In genomic region chr15:58770857-58771620, GRCh38 we compare ENCODE assay signal across 8 cellular contexts.
DNase-seq lines count a peak whose midpoint lies in the region; ATAC-seq and TF ChIP-seq lines count a peak whose summit lies in the region.

TSS of gene MINDY2 (plus strand) at chr15:58771302. CDS start at chr15:58771396, 94 bp downstream.

- H3K9ac ChIP-seq in MM.1S (ENCODE audit: low read length) = peak within 1 kb of the TSS; percentile 78

- H3K27me3 Mint-ChIP-seq in nephron progenitor cell (ENCODE audit: low read depth, poor library complexity) = no peaks in the 10 kb centered on the region
- no peaks in the 10 kb centered on the region for H3K27me3 Mint-ChIP-seq in stimulated activated naive CD8-positive, alpha-beta T cell treated with anti-CD3 and anti-CD28 coated beads, Interleukin-15, amount 100 ng/mL, for 72 hours

- H3K36me3 Mint-ChIP-seq in nephron progenitor cell (ENCODE audit: low read depth) = peaks cover 6% of the 10 kb centered on the region

- H3K36me3 ChIP-seq in HAP-1 (replicated peaks) (no peaks in the 10 kb centered on the region), MM.1S (replicated peaks; ENCODE audit: insufficient read depth, low read length) (no peaks in the 10 kb centered on the region)

- H3K79me2 ChIP-seq in MM.1S (ENCODE audit: low read length) = peaks cover 46% of the 10 kb centered on the region

- DNase-seq in GDM1 (lab: John Stamatoyannopoulos, UW) (peak; percentile 98), HAP-1 (ENCODE audit: low spot score in 2 of 2) (peak; percentile 94 to 98), MM.1S (peak; percentile 99), SIG-M5 (lab: John Stamatoyannopoulos, UW) (peak; percentile 90), activated gamma-delta T cell (lab: John Stamatoyannopoulos, UW) (peak; percentile 93), fibroblast of the conjunctiva (ENCODE audit: low read depth) (peak; percentile 97), nephron progenitor cell (peak; percentile 96)
- DNase-seq in stimulated activated naive CD8-positive, alpha-beta T cell treated with anti-CD3 and anti-CD28 coated beads, Interleukin-15, amount 100 ng/mL, for 72 hours = peak; percentile 93 to 96

- peaks cover 21% of the 10 kb centered on the region for H3K4me1 Mint-ChIP-seq in nephron progenitor cell
- peaks cover 7% of the 10 kb centered on the region for H3K4me1 Mint-ChIP-seq in stimulated activated naive CD8-positive, alpha-beta T cell treated with anti-CD3 and anti-CD28 coated beads, Interleukin-15, amount 100 ng/mL, for 72 hours

- H3K27ac ChIP-seq in MM.1S (ENCODE audit: low read length) = peak within 1 kb of the TSS; percentile 71; the same call in 1 of the 2 replicates

- H3K4me3 Mint-ChIP-seq in nephron progenitor cell = no peak within 1 kb of the TSS
- peak within 1 kb of the TSS in 1 of 2 donors; percentile 99 for H3K4me3 Mint-ChIP-seq in stimulated activated naive CD8-positive, alpha-beta T cell treated with anti-CD3 and anti-CD28 coated beads, Interleukin-15, amount 100 ng/mL, for 72 hours

- peak within 1 kb of the TSS; percentile 99 for H3K27ac Mint-ChIP-seq in nephron progenitor cell
- peak within 1 kb of the TSS; percentile 93 to 96 for H3K27ac Mint-ChIP-seq in stimulated activated naive CD8-positive, alpha-beta T cell treated with anti-CD3 and anti-CD28 coated beads, Interleukin-15, amount 100 ng/mL, for 72 hours

- TF ChIP-seq CTCF in MM.1S (IDR thresholded peaks at IDR 0.05; ENCODE audit: low read length) (peak; percentile 39), nephron progenitor cell (IDR thresholded peaks at IDR 0.05) (peak; percentile 17)

- H3K27me3 ChIP-seq in HAP-1 (ENCODE audit: low read depth) (no peaks in the 10 kb centered on the region), MM.1S (replicated peaks; ENCODE audit: insufficient read depth, low read length) (no peaks in the 10 kb centered on the region)

- peak; percentile 98 for ATAC-seq in stimulated activated naive CD8-positive, alpha-beta T cell treated with anti-CD3 and anti-CD28 coated beads, Interleukin-15, amount 100 ng/mL, for 72 hours

- peaks cover 18% of the 10 kb centered on the region for H3K4me1 ChIP-seq in HAP-1
- peaks cover 20% of the 10 kb centered on the region for H3K4me1 ChIP-seq in MM.1S (ENCODE audit: low read length)

- H3K4me2 ChIP-seq in MM.1S (ENCODE audit: low read depth, low read length) = peak within 1 kb of the TSS; percentile 74

- H3K9me2 ChIP-seq in MM.1S (replicated peaks; ENCODE audit: insufficient read depth, low read length) = no peaks in the 10 kb centered on the region

- H3K4me3 ChIP-seq in HAP-1 (peak within 1 kb of the TSS; percentile 99), MM.1S (ENCODE audit: low read length) (peak within 1 kb of the TSS; percentile 93)

- H3K9me3 Mint-ChIP-seq in nephron progenitor cell = peaks cover 15% of the 10 kb centered on the region
- no peaks in the 10 kb centered on the region for H3K9me3 Mint-ChIP-seq in stimulated activated naive CD8-positive, alpha-beta T cell treated with anti-CD3 and anti-CD28 coated beads, Interleukin-15, amount 100 ng/mL, for 72 hours

- 0 out of 2 replicates have a peak, but pooled peaks cover 3% of the 10 kb centered on the region for H3F3A ChIP-seq in MM.1S (ENCODE audit: insufficient read depth, low read length)

- in situ Hi-C loops in HAP-1 (cut with MboI; ENCODE audit: low sequenced_read_pairs) = loop anchor here (25.0 kb wide), 1 partner anchor 509 kb away; no protein-coding TSS in a partner anchor

- H2AFZ ChIP-seq in MM.1S (ENCODE audit: low read length) = peak within 1 kb of the TSS; percentile 93

- no peaks in the 10 kb centered on the region for H4K20me1 ChIP-seq in MM.1S (ENCODE audit: insufficient read depth, low read length)

- H3K9me3 ChIP-seq in HAP-1 (no peaks in the 10 kb centered on the region), MM.1S (replicated peaks; ENCODE audit: insufficient read depth, low read length) (no peaks in the 10 kb centered on the region)

Comparison
In these comparisons a context has a peak if more than half of its experiments do, and no peak if none do; other contexts are left out.
1. Peak in every context shown above with its lines: DNase-seq, ATAC-seq, H3K4me3 ChIP-seq and H3K27ac ChIP-seq.